1 cellular context compared by ENCODE assay signal in the genomic region with DNA sequence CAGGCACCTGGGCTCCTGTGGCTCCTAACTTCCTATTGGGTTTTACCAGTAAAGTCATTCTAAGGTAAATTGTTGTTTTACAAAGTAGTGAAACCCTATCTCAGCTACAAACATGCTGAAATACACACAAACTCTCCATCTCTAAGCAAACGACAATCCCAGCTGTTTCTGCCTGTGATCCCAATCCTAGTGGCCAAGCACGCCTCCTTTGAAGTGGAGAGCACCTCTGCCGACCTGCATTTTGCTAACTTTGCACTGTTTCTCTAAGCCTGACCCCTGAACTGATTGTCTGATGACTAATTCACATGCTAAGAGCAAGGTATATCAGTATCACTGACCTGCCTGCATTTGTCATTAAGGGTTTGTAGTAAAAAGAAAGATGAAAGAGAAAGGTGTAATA.
TF ChIP-seq lines count a peak whose summit lies in the region.

No MANE protein-coding gene starts in this region.

TF ChIP-seq in H1, 55 proteins besides CTCF, POLR2A, EP300 and RAD21:
- TF ChIP-seq RBBP5 (IDR thresholded peaks at IDR 0.05; ENCODE audit: borderline replicate concordance, low read depth, low read length) (no peak), CHD1 (IDR thresholded peaks at IDR 0.05; ENCODE audit: low read depth, low read length) (no peak), GABPA (IDR thresholded peaks at IDR 0.05; ENCODE audit: borderline replicate concordance, insufficient read depth, low read length) (no peak), KDM4A (IDR thresholded peaks at IDR 0.05; ENCODE audit: low read depth, low read length, severe bottlenecking) (no peak), ATF2 (IDR thresholded peaks at IDR 0.05; ENCODE audit: low read length) (no peak), SP4 (IDR thresholded peaks at IDR 0.05; ENCODE audit: low read length) (no peak), ZNF274 (IDR thresholded peaks at IDR 0.05; ENCODE audit: borderline replicate concordance, extremely low read depth, low read length) (no peak)
- TF ChIP-seq, protein P1, sequence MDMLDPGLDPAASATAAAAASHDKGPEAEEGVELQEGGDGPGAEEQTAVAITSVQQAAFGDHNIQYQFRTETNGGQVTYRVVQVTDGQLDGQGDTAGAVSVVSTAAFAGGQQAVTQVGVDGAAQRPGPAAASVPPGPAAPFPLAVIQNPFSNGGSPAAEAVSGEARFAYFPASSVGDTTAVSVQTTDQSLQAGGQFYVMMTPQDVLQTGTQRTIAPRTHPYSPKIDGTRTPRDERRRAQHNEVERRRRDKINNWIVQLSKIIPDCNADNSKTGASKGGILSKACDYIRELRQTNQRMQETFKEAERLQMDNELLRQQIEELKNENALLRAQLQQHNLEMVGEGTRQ (IDR thresholded peaks at IDR 0.05; ENCODE audit: low read length) = no peak
